ENCODE assay signal across 13 cellular contexts in the genomic region with DNA sequence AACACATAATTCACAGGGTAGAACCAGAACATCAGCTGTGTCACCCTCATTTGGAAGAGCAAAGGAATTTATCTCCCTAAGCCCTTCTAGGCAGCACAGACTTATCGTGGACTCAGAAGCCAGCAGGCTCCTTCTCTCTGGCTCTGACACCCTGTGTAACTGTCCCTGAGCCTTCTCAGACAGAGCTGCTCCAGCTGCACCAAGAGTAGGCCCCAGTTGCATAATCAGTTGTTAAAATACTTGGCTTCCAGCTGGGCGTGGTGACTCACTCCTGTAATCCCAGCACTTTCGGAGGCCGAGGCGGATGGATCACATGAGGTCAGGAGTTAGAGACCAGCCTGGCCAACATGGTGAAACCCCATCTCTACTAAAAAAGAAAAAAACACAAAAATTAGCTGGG. TPM values are rescaled to one million over a fixed set of nuclear protein-coding genes. Genes with fewer than 3 reads are reported as not detected.
A peak's percentile ranks its signal among the peaks of the same experiment; 100 is the strongest.
DNase-seq lines count a peak whose midpoint lies in the region; ATAC-seq and TF ChIP-seq lines count a peak whose summit lies in the region.
"Had no signal": no experiment of that assay in that cellular context is flagged by ENCODE, and none has a peak within 500 bp of the region (broad histone marks: within the 10 kb centered on the region; RNA-seq: fewer than 3 reads in every experiment).

No MANE protein-coding gene starts in this region.

- H3K9me3 Mint-ChIP-seq in activated CD4-positive, alpha-beta memory T cell treated with anti-CD3 and anti-CD28 coated beads for 36 hours = no peaks in the 10 kb centered on the region

- H3K79me2 ChIP-seq in HCT116 (ENCODE audit: insufficient read depth, low read length) = no peaks in the 10 kb centered on the region

- no peak for TF ChIP-seq CTCF in HCT116 (IDR thresholded peaks at IDR 0.05 in 2 of 3, conservative IDR thresholded peaks at IDR 0.05 in 1 of 3; ENCODE audit: borderline replicate concordance in 1 of 3, insufficient read depth in 1 of 3, low read depth in 2 of 3, low read length in 2 of 3)
- no peak for TF ChIP-seq CTCF in adrenal gland (IDR thresholded peaks at IDR 0.05)
- TF ChIP-seq CTCF in thyroid gland (IDR thresholded peaks at IDR 0.05) = no peak

- no peaks in the 10 kb centered on the region for H3K27me3 Mint-ChIP-seq in activated CD4-positive, alpha-beta memory T cell treated with anti-CD3 and anti-CD28 coated beads for 36 hours

- TF ChIP-seq RAD21 in HCT116 (IDR thresholded peaks at IDR 0.05; ENCODE audit: low read depth) = no peak

- no TSS peak for BruUV-seq in HCT116 (replicated peaks; lab: Mats Ljungman, UMichigan)

- intact Hi-C loops in HCT116 (cut with micrococcal nuclease) = no loop called here
- intact Hi-C loops in adrenal gland (cut with DNase I) = loop anchor here in 1 of 2 donors (5.0 kb wide), 1 partner anchor 73 kb away; no protein-coding TSS in a partner anchor
- intact Hi-C loops in left cardiac atrium (cut with DNase I) = no loop called here
- intact Hi-C loops in thyroid gland (cut with DNase I) = no loop called here
- intact Hi-C loops in activated CD4-positive, alpha-beta memory T cell treated with anti-CD3 and anti-CD28 coated beads for 36 hours (cut with micrococcal nuclease) = no loop called here

- no peak overlapping the region for H3K27ac ChIP-seq in HCT116 (ENCODE audit: low read depth, low read length)
- H3K27ac ChIP-seq in adrenal gland = peak overlapping the region in 4 of 5 donors; percentile 13 to 53 (median 43)
- no peak overlapping the region for H3K27ac ChIP-seq in thyroid gland

- ATAC-seq in HCT116 = no peak
- peak; percentile 64 to 71 for ATAC-seq in left cardiac atrium
- no peak for ATAC-seq in GM19395 (IDR thresholded peaks at IDR 0.05; ENCODE audit: unreplicated experiment)

- H3K27ac Mint-ChIP-seq in activated CD4-positive, alpha-beta memory T cell treated with anti-CD3 and anti-CD28 coated beads for 36 hours = no peak overlapping the region
- H3K27ac Mint-ChIP-seq: nephron; T-helper 2 cell treated with Interferon-gamma antibody and Interleukin-4, amounts not matched to agents 5 μg/mL and 100 μg/mL, for 36 hours had no signal

- H2AFZ ChIP-seq in HCT116 (ENCODE audit: low read depth, low read length, poor library complexity, severe bottlenecking) = no peak overlapping the region

- TF ChIP-seq POLR2A in HCT116 (IDR thresholded peaks at IDR 0.05; ENCODE audit: borderline replicate concordance, extremely low read depth, insufficient read depth, insufficient read length) (no peak), adrenal gland (IDR thresholded peaks at IDR 0.05) (peak in 1 of 2 donors; percentile 58), thyroid gland (IDR thresholded peaks at IDR 0.05) (no peak)

- RAD21 ChIA-PET in HCT116 (lab: Charles Lee; ENCODE audit: low non-redundant PET in 1 of 2, low total read pairs in 2 of 2, uncharacterized antibody in 2 of 2, unreplicated experiment in 2 of 2) = no interaction called here

- 39 to 48% (median 46%) methylated on average over 5 of the region's 5 CpGs for WGBS in adrenal gland, 4 donors
- WGBS in thyroid gland, 2 donors = 73 to 77% methylated on average over 5 of the region's 5 CpGs

- no peaks in the 10 kb centered on the region for H3K4me1 Mint-ChIP-seq in activated CD4-positive, alpha-beta memory T cell treated with anti-CD3 and anti-CD28 coated beads for 36 hours (ENCODE audit: low read depth)
- H3K4me1 Mint-ChIP-seq: nephron had no signal

- H3K4me1 ChIP-seq in HCT116 (ENCODE audit: control insufficient read depth in 1 of 2, insufficient read depth in 2 of 2, low read length in 2 of 2) = no peaks in the 10 kb centered on the region
- peaks cover 0 to 4% of the 10 kb centered on the region in 2 donors for H3K4me1 ChIP-seq in adrenal gland (replicated peaks in 1 of 2)
- no peaks in the 10 kb centered on the region for H3K4me1 ChIP-seq in thyroid gland

- POLR2A ChIA-PET in HCT116 (lab: Charles Lee) = no interaction called here
- POLR2A ChIA-PET in activated CD4-positive, alpha-beta memory T cell treated with anti-CD3 and anti-CD28 coated beads for 36 hours (lab: Charles Lee) = interaction anchor here (1.1 kb wide), 1 partner anchor 59 kb away, joined by 3 read pairs; no protein-coding TSS in a partner anchor

- H3K4me3 Mint-ChIP-seq in activated CD4-positive, alpha-beta memory T cell treated with anti-CD3 and anti-CD28 coated beads for 36 hours = no peak overlapping the region
- H3K4me3 Mint-ChIP-seq: nephron; T-helper 2 cell treated with Interferon-gamma antibody and Interleukin-4, amounts not matched to agents 5 μg/mL and 100 μg/mL, for 36 hours had no signal

- peaks cover 27% of the 10 kb centered on the region for H3K36me3 Mint-ChIP-seq in activated CD4-positive, alpha-beta memory T cell treated with anti-CD3 and anti-CD28 coated beads for 36 hours

- H3K36me3 ChIP-seq in HCT116 (ENCODE audit: control insufficient read depth in 1 of 2, insufficient read depth in 2 of 2, low read length in 2 of 2) = peaks cover 13 to 19% of the 10 kb centered on the region in 2 experiments; a peak in 2 of 4 replicates
- peaks cover 0 to 10% of the 10 kb centered on the region in 2 donors for H3K36me3 ChIP-seq in adrenal gland (replicated peaks in 1 of 2)
- H3K36me3 ChIP-seq in thyroid gland = no peaks in the 10 kb centered on the region

- no peaks in the 10 kb centered on the region for H3K27me3 ChIP-seq in HCT116 (ENCODE audit: insufficient read depth, low read length)
- no peaks in the 10 kb centered on the region for H3K27me3 ChIP-seq in adrenal gland
- no peaks in the 10 kb centered on the region for H3K27me3 ChIP-seq in thyroid gland

- H3K9me3 ChIP-seq in HCT116 (ENCODE audit: control insufficient read depth in 1 of 2, insufficient read depth in 1 of 2, low read depth in 1 of 2, low read length in 2 of 2) (no peaks in the 10 kb centered on the region), adrenal gland (replicated peaks in 1 of 3) (no peaks in the 10 kb centered on the region), thyroid gland (no peaks in the 10 kb centered on the region)

- DNase-seq in HCT116 (ENCODE audit: low read depth, low spot score) = no peak
- DNase-seq in adrenal gland = peak; percentile 64 to 93 (median 91)
- DNase-seq in left cardiac atrium = peak; percentile 28
- peak; percentile 1 to 2 for DNase-seq in thyroid gland
- no peak for DNase-seq in activated CD4-positive, alpha-beta memory T cell treated with anti-CD3 and anti-CD28 coated beads for 36 hours
- no peak for DNase-seq in DMS 273 (lab: John Stamatoyannopoulos, UW; ENCODE audit: unreplicated experiment)
- DNase-seq: amygdala; DMS153; NCI-H187 treated with DMSO at 0.1 percent for 48 hours; stimulated activated CD8-positive, alpha-beta memory T cell treated with anti-CD3 and anti-CD28 coated beads, Interleukin-4, amount 100 ng/mL, for 48 hours had no signal

- CTCF ChIA-PET in HCT116 (lab: Charles Lee) = no interaction called here
- CTCF ChIA-PET in activated CD4-positive, alpha-beta memory T cell treated with anti-CD3 and anti-CD28 coated beads for 36 hours (lab: Charles Lee) = no interaction called here

- no peaks in the 10 kb centered on the region for H4K20me1 ChIP-seq in HCT116 (ENCODE audit: insufficient read depth)

- H3K4me2 ChIP-seq in HCT116 (ENCODE audit: low read length) = no peak overlapping the region

- H3K4me3 ChIP-seq in HCT116 (replicated peaks in 1 of 2; ENCODE audit: low read depth in 1 of 2, low read length in 2 of 2) (no peak overlapping the region), adrenal gland (no peak overlapping the region), thyroid gland (replicated peaks in 1 of 3) (no peak overlapping the region)

- no peak overlapping the region for H3K9ac ChIP-seq in HCT116 (ENCODE audit: low read length)

- H3K9me2 ChIP-seq in HCT116 (ENCODE audit: insufficient read depth) = no peaks in the 10 kb centered on the region

TF ChIP-seq in HCT116, 20 proteins besides CTCF, POLR2A, EP300 and RAD21 (continues in another document):
- TF ChIP-seq SP1 (IDR thresholded peaks at IDR 0.05; ENCODE audit: low read depth) (no peak), YY1 (IDR thresholded peaks at IDR 0.05; ENCODE audit: extremely low read depth, insufficient replicate concordance, low read depth, low read length) (no peak)
- TF ChIP-seq, protein P1, sequence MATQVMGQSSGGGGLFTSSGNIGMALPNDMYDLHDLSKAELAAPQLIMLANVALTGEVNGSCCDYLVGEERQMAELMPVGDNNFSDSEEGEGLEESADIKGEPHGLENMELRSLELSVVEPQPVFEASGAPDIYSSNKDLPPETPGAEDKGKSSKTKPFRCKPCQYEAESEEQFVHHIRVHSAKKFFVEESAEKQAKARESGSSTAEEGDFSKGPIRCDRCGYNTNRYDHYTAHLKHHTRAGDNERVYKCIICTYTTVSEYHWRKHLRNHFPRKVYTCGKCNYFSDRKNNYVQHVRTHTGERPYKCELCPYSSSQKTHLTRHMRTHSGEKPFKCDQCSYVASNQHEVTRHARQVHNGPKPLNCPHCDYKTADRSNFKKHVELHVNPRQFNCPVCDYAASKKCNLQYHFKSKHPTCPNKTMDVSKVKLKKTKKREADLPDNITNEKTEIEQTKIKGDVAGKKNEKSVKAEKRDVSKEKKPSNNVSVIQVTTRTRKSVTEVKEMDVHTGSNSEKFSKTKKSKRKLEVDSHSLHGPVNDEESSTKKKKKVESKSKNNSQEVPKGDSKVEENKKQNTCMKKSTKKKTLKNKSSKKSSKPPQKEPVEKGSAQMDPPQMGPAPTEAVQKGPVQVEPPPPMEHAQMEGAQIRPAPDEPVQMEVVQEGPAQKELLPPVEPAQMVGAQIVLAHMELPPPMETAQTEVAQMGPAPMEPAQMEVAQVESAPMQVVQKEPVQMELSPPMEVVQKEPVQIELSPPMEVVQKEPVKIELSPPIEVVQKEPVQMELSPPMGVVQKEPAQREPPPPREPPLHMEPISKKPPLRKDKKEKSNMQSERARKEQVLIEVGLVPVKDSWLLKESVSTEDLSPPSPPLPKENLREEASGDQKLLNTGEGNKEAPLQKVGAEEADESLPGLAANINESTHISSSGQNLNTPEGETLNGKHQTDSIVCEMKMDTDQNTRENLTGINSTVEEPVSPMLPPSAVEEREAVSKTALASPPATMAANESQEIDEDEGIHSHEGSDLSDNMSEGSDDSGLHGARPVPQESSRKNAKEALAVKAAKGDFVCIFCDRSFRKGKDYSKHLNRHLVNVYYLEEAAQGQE (IDR thresholded peaks at IDR 0.05; ENCODE audit: low read depth) = no peak

RNA-seq across cellular contexts. Expression of a gene that starts 49.4 kb away (rescaled TPM):
- total RNA-seq in HCT116 (2021; ENCODE audit: unreplicated experiment) = 18.3 TPM
- polyA plus RNA-seq in HCT116 (2012) = 6.9 and 9.8 TPM in 2 replicates
- total RNA-seq in adrenal gland = 10 to 100 TPM in 6 of 8 donors, 1 to 10 TPM in 2; 3.6 to 20.2 (median 14.4) TPM
- polyA plus RNA-seq in adrenal gland = 1 to 10 TPM; 1.8 to 5.1 (median 2.3) TPM
- total RNA-seq in left cardiac atrium = 1 to 10 TPM; 4.8 to 6.6 TPM
- total RNA-seq in thyroid gland = 10 to 100 TPM in 1 of 4 donors, 1 to 10 TPM in 3; 5.1 to 12.2 (median 7.7) TPM
- 1 to 10 TPM; 7.1 to 7.8 TPM for total RNA-seq in activated CD4-positive, alpha-beta memory T cell treated with anti-CD3 and anti-CD28 coated beads for 36 hours

RNA-seq across cellular contexts. Expression of a gene that starts 57.7 kb away (rescaled TPM):
- total RNA-seq in HCT116 (2021; ENCODE audit: unreplicated experiment) (14.0 TPM), adrenal gland (10 to 100 TPM in 3 of 8 donors, 1 to 10 TPM in 5; 3.5 to 14.9 (median 9.3) TPM), left cardiac atrium (1 to 10 TPM; 1.6 TPM), thyroid gland (1 to 10 TPM in 3 of 4 donors, under 1 TPM in 1; 0.78 to 1.7 (median 1.1) TPM)
- polyA plus RNA-seq in HCT116 (2012) = 3.4 and 4.0 TPM in 2 replicates
- 1 to 10 TPM; 1.5 to 3.7 (median 3.4) TPM for polyA plus RNA-seq in adrenal gland
- total RNA-seq in activated CD4-positive, alpha-beta memory T cell treated with anti-CD3 and anti-CD28 coated beads for 36 hours = 1 to 10 TPM; 4.8 to 4.9 TPM

Comparison
In these comparisons a context has a peak if more than half of its experiments do, and no peak if none do; other contexts are left out.
1. ATAC-seq: peak in left cardiac atrium (2 of 2); none in HCT116 (single experiment) and GM19395 (single experiment).
2. DNase-seq: peak in adrenal gland (7 of 7), left cardiac atrium (single experiment) and thyroid gland (2 of 2); none in HCT116 (single experiment), activated CD4-positive, alpha-beta memory T cell treated with anti-CD3 and anti-CD28 coated beads for 36 hours (single experiment) and DMS 273 (single experiment).
3. H3K27ac ChIP-seq: peak in adrenal gland (4 of 5); none in HCT116 (single experiment) and thyroid gland (0 of 3).